In genomic region chr4:73415807-73416238, GRCh38 we compare ENCODE assay signal across 25 cellular contexts. TPM values are rescaled to one million over a fixed set of nuclear protein-coding genes. Genes with fewer than 3 reads are reported as not detected.
"Had no signal": no experiment of that assay in that cellular context is flagged by ENCODE, and none has a peak within 500 bp of the region (broad histone marks: within the 10 kb centered on the region; RNA-seq: fewer than 3 reads in every experiment).

No MANE protein-coding gene starts in this region.

- ATAC-seq: gastrocnemius medialis, heart right ventricle, left lung, lower lobe of right lung had no signal

- H3K4me1 ChIP-seq: esophagus muscularis mucosa, gastrocnemius medialis, heart right ventricle, left lung, lower lobe of right lung, right atrium auricular region, stomach, transverse colon had no signal

- H3K4me1 Mint-ChIP-seq: central memory CD8-positive, alpha-beta T cell; immature natural killer cell; nephron progenitor cell had no signal

- H3K4me3 ChIP-seq: esophagus muscularis mucosa, gastrocnemius medialis, heart right ventricle, left lung, lower lobe of right lung, right atrium auricular region, stomach, thoracic aorta, transverse colon had no signal

- H3K4me3 Mint-ChIP-seq: central memory CD8-positive, alpha-beta T cell; immature natural killer cell; nephron progenitor cell had no signal

- H3K27ac ChIP-seq: esophagus muscularis mucosa, gastrocnemius medialis, heart right ventricle, left lung, lower lobe of right lung, right atrium auricular region, stomach, thoracic aorta, transverse colon had no signal

- DNase-seq: effector memory CD4-positive, alpha-beta T cell; gastrocnemius medialis; heart right ventricle; hypothalamus; immature natural killer cell; left lung; lower lobe of right lung; mesenchymal stem cell; midbrain; nephron progenitor cell; small intestine; stimulated activated CD4-positive, alpha-beta T cell treated with anti-CD3 and anti-CD28 coated beads, Interleukin-12 subunit alpha, Interleukin-12 subunit beta, amount 100 ng/mL, for 4 hours; stimulated activated naive CD4-positive, alpha-beta T cell; stomach; substantia nigra; transverse colon had no signal

- H3K9me3 ChIP-seq: esophagus muscularis mucosa, gastrocnemius medialis, heart right ventricle, left lung, lower lobe of right lung, right atrium auricular region, stomach, thoracic aorta, transverse colon had no signal

- H3K27me3 ChIP-seq: esophagus muscularis mucosa, gastrocnemius medialis, left lung, right atrium auricular region, stomach, transverse colon had no signal

- H3K27ac Mint-ChIP-seq: immature natural killer cell, nephron progenitor cell had no signal

- H3K36me3 ChIP-seq: esophagus muscularis mucosa, gastrocnemius medialis, heart right ventricle, left lung, lower lobe of right lung, right atrium auricular region, stomach, thoracic aorta, transverse colon had no signal

- H3K9me3 Mint-ChIP-seq: central memory CD8-positive, alpha-beta T cell; nephron progenitor cell had no signal

- H3K36me3 Mint-ChIP-seq: immature natural killer cell had no signal

RNA-seq across cellular contexts. Expression of gene ALB, which starts 11.7 kb away (rescaled TPM):
- total RNA-seq: fibroblast of villous mesenchyme, pulmonary artery endothelial cell, thoracic aorta had no signal
- polyA plus RNA-seq: immature natural killer cell, keratinocyte had no signal

RNA-seq across cellular contexts. Expression of gene AFP, which starts 20.2 kb away (rescaled TPM):
- total RNA-seq: esophagus muscularis mucosa, fibroblast of villous mesenchyme, gastrocnemius medialis, heart right ventricle, lower lobe of right lung, omental fat pad, pulmonary artery endothelial cell, right atrium auricular region, thoracic aorta, transverse colon, ureter had no signal
- polyA plus RNA-seq: heart right ventricle, immature natural killer cell, stomach had no signal
